ENCODE assay signal across 1 cellular context in the genomic region with DNA sequence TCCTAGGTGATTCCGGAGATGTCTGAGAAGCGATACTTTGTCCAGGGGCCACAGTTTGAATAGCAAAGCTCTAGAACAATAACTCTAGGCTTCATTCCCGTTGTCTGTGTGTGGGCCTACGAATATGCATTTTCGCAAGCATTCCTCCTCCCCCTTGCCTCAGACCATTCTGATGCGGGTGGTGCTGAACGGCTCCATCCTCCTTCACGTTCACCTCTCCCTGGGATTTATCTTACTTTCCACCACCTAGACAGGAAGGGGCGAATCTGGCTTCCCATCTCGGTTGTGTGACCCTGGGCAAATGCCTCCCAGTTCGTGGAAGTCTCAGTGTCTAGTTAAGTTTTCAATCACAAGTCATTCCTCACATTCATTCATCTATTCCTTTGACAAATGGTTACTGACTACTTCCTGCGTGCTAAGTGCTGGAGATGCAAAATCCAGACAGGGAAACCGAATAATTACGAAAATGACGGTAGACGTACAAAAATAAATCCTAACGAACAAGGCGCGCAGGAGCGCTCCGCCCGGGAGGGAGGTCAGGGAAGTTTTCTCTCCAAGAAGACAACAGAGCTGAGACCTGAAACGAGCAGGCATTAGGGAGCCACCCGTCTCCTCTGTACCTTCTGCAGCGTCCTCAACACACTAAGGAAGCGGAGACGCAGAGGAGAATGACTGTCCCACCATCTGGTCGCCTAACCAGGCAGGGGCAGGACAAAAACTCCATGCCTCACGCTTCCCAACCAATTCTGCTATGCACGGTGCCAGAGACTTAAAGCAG.
A peak's percentile ranks its signal among the peaks of the same experiment; 100 is the strongest.
TF ChIP-seq lines count a peak whose summit lies in the region.

No MANE protein-coding gene starts in this region.

TF ChIP-seq in HepG2, 621 proteins besides CTCF, POLR2A, EP300 and RAD21 (continued from another document and continues in another):
- TF ChIP-seq, protein P1, sequence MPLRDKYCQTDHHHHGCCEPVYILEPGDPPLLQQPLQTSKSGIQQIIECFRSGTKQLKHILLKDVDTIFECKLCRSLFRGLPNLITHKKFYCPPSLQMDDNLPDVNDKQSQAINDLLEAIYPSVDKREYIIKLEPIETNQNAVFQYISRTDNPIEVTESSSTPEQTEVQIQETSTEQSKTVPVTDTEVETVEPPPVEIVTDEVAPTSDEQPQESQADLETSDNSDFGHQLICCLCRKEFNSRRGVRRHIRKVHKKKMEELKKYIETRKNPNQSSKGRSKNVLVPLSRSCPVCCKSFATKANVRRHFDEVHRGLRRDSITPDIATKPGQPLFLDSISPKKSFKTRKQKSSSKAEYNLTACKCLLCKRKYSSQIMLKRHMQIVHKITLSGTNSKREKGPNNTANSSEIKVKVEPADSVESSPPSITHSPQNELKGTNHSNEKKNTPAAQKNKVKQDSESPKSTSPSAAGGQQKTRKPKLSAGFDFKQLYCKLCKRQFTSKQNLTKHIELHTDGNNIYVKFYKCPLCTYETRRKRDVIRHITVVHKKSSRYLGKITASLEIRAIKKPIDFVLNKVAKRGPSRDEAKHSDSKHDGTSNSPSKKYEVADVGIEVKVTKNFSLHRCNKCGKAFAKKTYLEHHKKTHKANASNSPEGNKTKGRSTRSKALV (CRISPR knock-in tag; IDR thresholded peaks at IDR 0.05): peak; percentile 18; the same call in 1 of the 2 replicates
- TF ChIP-seq ZNF567 (CRISPR knock-in tag; IDR thresholded peaks at IDR 0.05; ENCODE audit: borderline replicate concordance) (no peak), ZSCAN30 (CRISPR knock-in tag; IDR thresholded peaks at IDR 0.05) (no peak), ZNF331 (CRISPR knock-in tag; IDR thresholded peaks at IDR 0.05) (no peak), ZNF251 (CRISPR knock-in tag; IDR thresholded peaks at IDR 0.05) (no peak), ZNF790 (CRISPR knock-in tag; IDR thresholded peaks at IDR 0.05; ENCODE audit: borderline replicate concordance) (no peak), ISL2 (CRISPR knock-in tag; IDR thresholded peaks at IDR 0.05) (no peak), LCORL (IDR thresholded peaks at IDR 0.05) (no peak), LCORL (CRISPR knock-in tag; IDR thresholded peaks at IDR 0.05) (0 out of 2 replicates have a peak, but pooled peaks have one; percentile 10), ZNF430 (CRISPR knock-in tag; IDR thresholded peaks at IDR 0.05) (peak; percentile 31; the same call in 1 of the 2 replicates), PTBP1 (IDR thresholded peaks at IDR 0.05; ENCODE audit: low read depth, low read length, poor library complexity, severe bottlenecking) (no peak), ZNF709 (CRISPR knock-in tag; IDR thresholded peaks at IDR 0.05) (0 out of 2 replicates have a peak, but pooled peaks have one; percentile 29), IKZF4 (CRISPR knock-in tag; IDR thresholded peaks at IDR 0.05; ENCODE audit: borderline replicate concordance, low read depth, not compliant biosample characterization) (no peak), ZSCAN12 (CRISPR knock-in tag; IDR thresholded peaks at IDR 0.05) (no peak), HNF4G (IDR thresholded peaks at IDR 0.05; ENCODE audit: borderline replicate concordance, low read depth, low read length) (no peak), HNF4G (CRISPR knock-in tag; IDR thresholded peaks at IDR 0.05; ENCODE audit: borderline replicate concordance, low read depth) (no peak), ZNF136 (CRISPR knock-in tag; IDR thresholded peaks at IDR 0.05; ENCODE audit: low read depth) (no peak), ZNF619 (CRISPR knock-in tag; IDR thresholded peaks at IDR 0.05) (0 out of 2 replicates have a peak, but pooled peaks have one; percentile 75), ZNF33A (CRISPR knock-in tag; IDR thresholded peaks at IDR 0.05; ENCODE audit: borderline replicate concordance) (no peak), ZNF354B (CRISPR knock-in tag; IDR thresholded peaks at IDR 0.05) (0 out of 2 replicates have a peak, but pooled peaks have one; percentile 62), NR1H2 (CRISPR knock-in tag; IDR thresholded peaks at IDR 0.05; ENCODE audit: borderline replicate concordance, low read depth) (no peak), ZNF772 (CRISPR knock-in tag; IDR thresholded peaks at IDR 0.05) (0 out of 2 replicates have a peak, but pooled peaks have one; percentile 33), MED8 (CRISPR knock-in tag; IDR thresholded peaks at IDR 0.05; ENCODE audit: insufficient replicate concordance) (no peak), ISX (CRISPR knock-in tag; conservative IDR thresholded peaks at IDR 0.05) (no peak), ZNF501 (CRISPR knock-in tag; IDR thresholded peaks at IDR 0.05) (0 out of 2 replicates have a peak, but pooled peaks have one; percentile 52), NKX3-1 (CRISPR knock-in tag; IDR thresholded peaks at IDR 0.05) (no peak), ZNF282 (IDR thresholded peaks at IDR 0.05; ENCODE audit: partially characterized antibody) (no peak), CBX1 (IDR thresholded peaks at IDR 0.05; ENCODE audit: low read depth) (no peak), HMGA1 (CRISPR knock-in tag; conservative IDR thresholded peaks at IDR 0.05) (no peak), ZNF777 (CRISPR knock-in tag; IDR thresholded peaks at IDR 0.05) (no peak), ARID2 (CRISPR knock-in tag; IDR thresholded peaks at IDR 0.05; ENCODE audit: borderline replicate concordance) (peak; percentile 60; the same call in 1 of the 2 replicates), FOXA3 (CRISPR knock-in tag; IDR thresholded peaks at IDR 0.05) (0 out of 2 replicates have a peak, but pooled peaks have one; percentile 6), ZSCAN29 (CRISPR knock-in tag; conservative IDR thresholded peaks at IDR 0.05) (0 out of 2 replicates have a peak, but pooled peaks have one; percentile 42), ZNF607 (CRISPR knock-in tag; IDR thresholded peaks at IDR 0.05; ENCODE audit: borderline replicate concordance) (no peak), SMYD3 (CRISPR knock-in tag; IDR thresholded peaks at IDR 0.05) (0 out of 2 replicates have a peak, but pooled peaks have one; percentile 47), NBN (conservative IDR thresholded peaks at IDR 0.05) (no peak), NFKB2 (CRISPR knock-in tag; IDR thresholded peaks at IDR 0.05; ENCODE audit: borderline replicate concordance) (0 out of 2 replicates have a peak, but pooled peaks have one; percentile 24)
- TF ChIP-seq, protein P2, sequence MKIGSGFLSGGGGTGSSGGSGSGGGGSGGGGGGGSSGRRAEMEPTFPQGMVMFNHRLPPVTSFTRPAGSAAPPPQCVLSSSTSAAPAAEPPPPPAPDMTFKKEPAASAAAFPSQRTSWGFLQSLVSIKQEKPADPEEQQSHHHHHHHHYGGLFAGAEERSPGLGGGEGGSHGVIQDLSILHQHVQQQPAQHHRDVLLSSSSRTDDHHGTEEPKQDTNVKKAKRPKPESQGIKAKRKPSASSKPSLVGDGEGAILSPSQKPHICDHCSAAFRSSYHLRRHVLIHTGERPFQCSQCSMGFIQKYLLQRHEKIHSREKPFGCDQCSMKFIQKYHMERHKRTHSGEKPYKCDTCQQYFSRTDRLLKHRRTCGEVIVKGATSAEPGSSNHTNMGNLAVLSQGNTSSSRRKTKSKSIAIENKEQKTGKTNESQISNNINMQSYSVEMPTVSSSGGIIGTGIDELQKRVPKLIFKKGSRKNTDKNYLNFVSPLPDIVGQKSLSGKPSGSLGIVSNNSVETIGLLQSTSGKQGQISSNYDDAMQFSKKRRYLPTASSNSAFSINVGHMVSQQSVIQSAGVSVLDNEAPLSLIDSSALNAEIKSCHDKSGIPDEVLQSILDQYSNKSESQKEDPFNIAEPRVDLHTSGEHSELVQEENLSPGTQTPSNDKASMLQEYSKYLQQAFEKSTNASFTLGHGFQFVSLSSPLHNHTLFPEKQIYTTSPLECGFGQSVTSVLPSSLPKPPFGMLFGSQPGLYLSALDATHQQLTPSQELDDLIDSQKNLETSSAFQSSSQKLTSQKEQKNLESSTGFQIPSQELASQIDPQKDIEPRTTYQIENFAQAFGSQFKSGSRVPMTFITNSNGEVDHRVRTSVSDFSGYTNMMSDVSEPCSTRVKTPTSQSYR (CRISPR knock-in tag; IDR thresholded peaks at IDR 0.05; ENCODE audit: borderline replicate concordance): no peak
- TF ChIP-seq, protein P3, sequence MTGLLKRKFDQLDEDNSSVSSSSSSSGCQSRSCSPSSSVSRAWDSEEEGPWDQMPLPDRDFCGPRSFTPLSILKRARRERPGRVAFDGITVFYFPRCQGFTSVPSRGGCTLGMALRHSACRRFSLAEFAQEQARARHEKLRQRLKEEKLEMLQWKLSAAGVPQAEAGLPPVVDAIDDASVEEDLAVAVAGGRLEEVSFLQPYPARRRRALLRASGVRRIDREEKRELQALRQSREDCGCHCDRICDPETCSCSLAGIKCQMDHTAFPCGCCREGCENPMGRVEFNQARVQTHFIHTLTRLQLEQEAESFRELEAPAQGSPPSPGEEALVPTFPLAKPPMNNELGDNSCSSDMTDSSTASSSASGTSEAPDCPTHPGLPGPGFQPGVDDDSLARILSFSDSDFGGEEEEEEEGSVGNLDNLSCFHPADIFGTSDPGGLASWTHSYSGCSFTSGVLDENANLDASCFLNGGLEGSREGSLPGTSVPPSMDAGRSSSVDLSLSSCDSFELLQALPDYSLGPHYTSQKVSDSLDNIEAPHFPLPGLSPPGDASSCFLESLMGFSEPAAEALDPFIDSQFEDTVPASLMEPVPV (CRISPR knock-in tag; IDR thresholded peaks at IDR 0.05): 0 out of 2 replicates have a peak, but pooled peaks have one; percentile 19
- TF ChIP-seq, protein P4, sequence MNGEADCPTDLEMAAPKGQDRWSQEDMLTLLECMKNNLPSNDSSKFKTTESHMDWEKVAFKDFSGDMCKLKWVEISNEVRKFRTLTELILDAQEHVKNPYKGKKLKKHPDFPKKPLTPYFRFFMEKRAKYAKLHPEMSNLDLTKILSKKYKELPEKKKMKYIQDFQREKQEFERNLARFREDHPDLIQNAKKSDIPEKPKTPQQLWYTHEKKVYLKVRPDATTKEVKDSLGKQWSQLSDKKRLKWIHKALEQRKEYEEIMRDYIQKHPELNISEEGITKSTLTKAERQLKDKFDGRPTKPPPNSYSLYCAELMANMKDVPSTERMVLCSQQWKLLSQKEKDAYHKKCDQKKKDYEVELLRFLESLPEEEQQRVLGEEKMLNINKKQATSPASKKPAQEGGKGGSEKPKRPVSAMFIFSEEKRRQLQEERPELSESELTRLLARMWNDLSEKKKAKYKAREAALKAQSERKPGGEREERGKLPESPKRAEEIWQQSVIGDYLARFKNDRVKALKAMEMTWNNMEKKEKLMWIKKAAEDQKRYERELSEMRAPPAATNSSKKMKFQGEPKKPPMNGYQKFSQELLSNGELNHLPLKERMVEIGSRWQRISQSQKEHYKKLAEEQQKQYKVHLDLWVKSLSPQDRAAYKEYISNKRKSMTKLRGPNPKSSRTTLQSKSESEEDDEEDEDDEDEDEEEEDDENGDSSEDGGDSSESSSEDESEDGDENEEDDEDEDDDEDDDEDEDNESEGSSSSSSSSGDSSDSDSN (CRISPR knock-in tag; IDR thresholded peaks at IDR 0.05): 0 out of 2 replicates have a peak, but pooled peaks have one; percentile 45
- TF ChIP-seq, protein P5, sequence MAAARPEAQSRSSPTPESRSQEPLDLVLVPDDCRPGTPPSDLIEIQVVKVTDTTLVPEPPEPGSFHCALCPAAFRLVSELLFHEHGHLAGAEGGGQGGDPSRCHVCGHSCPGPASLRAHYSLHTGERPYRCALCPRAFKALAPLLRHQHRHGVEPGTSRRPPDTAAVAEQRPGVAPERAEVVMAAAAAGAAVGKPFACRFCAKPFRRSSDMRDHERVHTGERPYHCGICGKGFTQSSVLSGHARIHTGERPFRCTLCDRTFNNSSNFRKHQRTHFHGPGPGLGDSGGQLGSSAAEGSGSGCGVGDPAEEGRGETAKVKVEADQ (CRISPR knock-in tag; IDR thresholded peaks at IDR 0.05; ENCODE audit: borderline replicate concordance): no peak
- TF ChIP-seq, protein P6, sequence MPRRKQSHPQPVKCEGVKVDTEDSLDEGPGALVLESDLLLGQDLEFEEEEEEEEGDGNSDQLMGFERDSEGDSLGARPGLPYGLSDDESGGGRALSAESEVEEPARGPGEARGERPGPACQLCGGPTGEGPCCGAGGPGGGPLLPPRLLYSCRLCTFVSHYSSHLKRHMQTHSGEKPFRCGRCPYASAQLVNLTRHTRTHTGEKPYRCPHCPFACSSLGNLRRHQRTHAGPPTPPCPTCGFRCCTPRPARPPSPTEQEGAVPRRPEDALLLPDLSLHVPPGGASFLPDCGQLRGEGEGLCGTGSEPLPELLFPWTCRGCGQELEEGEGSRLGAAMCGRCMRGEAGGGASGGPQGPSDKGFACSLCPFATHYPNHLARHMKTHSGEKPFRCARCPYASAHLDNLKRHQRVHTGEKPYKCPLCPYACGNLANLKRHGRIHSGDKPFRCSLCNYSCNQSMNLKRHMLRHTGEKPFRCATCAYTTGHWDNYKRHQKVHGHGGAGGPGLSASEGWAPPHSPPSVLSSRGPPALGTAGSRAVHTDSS (CRISPR knock-in tag; conservative IDR thresholded peaks at IDR 0.05): no peak
- TF ChIP-seq, protein P7, sequence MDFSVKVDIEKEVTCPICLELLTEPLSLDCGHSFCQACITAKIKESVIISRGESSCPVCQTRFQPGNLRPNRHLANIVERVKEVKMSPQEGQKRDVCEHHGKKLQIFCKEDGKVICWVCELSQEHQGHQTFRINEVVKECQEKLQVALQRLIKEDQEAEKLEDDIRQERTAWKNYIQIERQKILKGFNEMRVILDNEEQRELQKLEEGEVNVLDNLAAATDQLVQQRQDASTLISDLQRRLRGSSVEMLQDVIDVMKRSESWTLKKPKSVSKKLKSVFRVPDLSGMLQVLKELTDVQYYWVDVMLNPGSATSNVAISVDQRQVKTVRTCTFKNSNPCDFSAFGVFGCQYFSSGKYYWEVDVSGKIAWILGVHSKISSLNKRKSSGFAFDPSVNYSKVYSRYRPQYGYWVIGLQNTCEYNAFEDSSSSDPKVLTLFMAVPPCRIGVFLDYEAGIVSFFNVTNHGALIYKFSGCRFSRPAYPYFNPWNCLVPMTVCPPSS (IDR thresholded peaks at IDR 0.05): no peak
